ENCODE assay signal across 10 cellular contexts in the genomic region with DNA sequence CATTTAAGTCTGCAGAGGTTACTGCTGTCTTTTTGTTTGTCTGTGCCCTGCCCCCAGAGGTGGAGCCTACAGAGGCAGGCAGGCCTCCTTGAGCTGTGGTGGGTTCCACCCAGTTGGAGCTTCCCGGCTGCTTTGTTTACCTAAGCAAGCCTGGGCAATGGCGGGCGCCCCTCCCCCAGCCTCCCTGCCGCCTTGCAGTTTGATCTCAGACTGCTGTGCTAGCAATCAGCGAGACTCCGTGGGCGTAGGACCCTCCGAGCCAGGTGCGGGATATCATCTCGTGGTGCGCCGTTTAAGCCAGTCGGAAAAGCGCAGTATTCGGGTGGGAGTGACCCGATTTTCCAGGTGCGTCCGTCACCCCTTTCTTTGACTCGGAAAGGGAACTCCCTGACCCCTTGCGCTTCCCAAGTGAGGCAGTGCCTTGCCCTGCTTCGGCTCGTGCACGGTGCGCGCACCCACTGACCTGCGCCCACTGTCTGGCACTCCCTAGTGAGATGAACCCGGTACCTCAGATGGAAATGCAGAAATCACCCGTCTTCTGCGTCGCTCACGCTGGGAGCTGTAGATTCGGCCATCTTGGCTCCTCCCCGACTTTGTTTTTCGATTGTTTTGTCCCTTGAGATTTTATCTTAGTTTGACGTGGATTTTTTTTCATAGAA. TPM values are rescaled to one million over a fixed set of nuclear protein-coding genes. Genes with fewer than 3 reads are reported as not detected.
DNase-seq lines count a peak whose midpoint lies in the region; ATAC-seq, FAIRE-seq and TF ChIP-seq lines count a peak whose summit lies in the region.
"Not testable (repeated sequence)": the region's sequence is repeated elsewhere in the genome, so short reads cannot be mapped to it uniquely, and the experiment has no call there.
"Had no signal": no experiment of that assay in that cellular context is flagged by ENCODE, and none has a peak within 500 bp of the region (broad histone marks: within the 10 kb centered on the region; RNA-seq: fewer than 3 reads in every experiment).

No MANE protein-coding gene starts in this region.

- ATAC-seq in left lobe of liver = not testable (repeated sequence)

- not testable (repeated sequence) for H3K9ac ChIP-seq in astrocyte (ENCODE audit: low read length); smooth muscle cell (ENCODE audit: low read depth)

- H3K36me3 Mint-ChIP-seq in astrocyte (ENCODE audit: low read depth, unreplicated experiment) = not testable (repeated sequence)

- H3F3A ChIP-seq in smooth muscle cell (ENCODE audit: low read depth) = not testable (repeated sequence)

- 70 to 80% methylated on average over 14 to 23 of the region's 35 CpGs for WGBS in esophagus squamous epithelium, 2 donors
- 67% methylated on average over 28 of the region's 35 CpGs for WGBS in smooth muscle cell (ENCODE audit: low lambda C conversion rate)

- not testable (repeated sequence) for H3K36me3 ChIP-seq in astrocyte (ENCODE audit: insufficient read depth, low read length); esophagus squamous epithelium; smooth muscle cell (ENCODE audit: low read depth)

- H3K27me3 Mint-ChIP-seq in astrocyte (ENCODE audit: low read depth, unreplicated experiment) = not testable (repeated sequence)

- not testable (repeated sequence) for FAIRE-seq in astrocyte (lab: Jason Lieb, UNC)

- not testable (repeated sequence) for H3K27ac Mint-ChIP-seq in astrocyte (ENCODE audit: unreplicated experiment)

- not testable (repeated sequence) for H4K20me1 ChIP-seq in astrocyte (ENCODE audit: insufficient read depth, low read length); smooth muscle cell (ENCODE audit: low read depth)

- H3K9me3 Mint-ChIP-seq in astrocyte (ENCODE audit: unreplicated experiment) = not testable (repeated sequence)

- POLR2A ChIA-PET in RWPE1 (lab: Yijun Ruan, JAX; ENCODE audit: low non-redundant PET) = not testable (repeated sequence)

- DNase-seq in DMS79 (lab: John Stamatoyannopoulos, UW) (peak; percentile 36), NCI-H1092 treated with DMSO at 0.1 percent for 48 hours (lab: John Stamatoyannopoulos, UW) (peak; percentile 69), NCI-H2227 treated with DMSO at 0.1 percent for 48 hours (lab: John Stamatoyannopoulos, UW) (peak; percentile 59), RWPE1 (ENCODE audit: low spot score) (peak; percentile 54), left lobe of liver (ENCODE audit: low spot score) (peak; percentile 48)
- DNase-seq in astrocyte (ENCODE audit: low read depth); esophagus squamous epithelium (lab: John Stamatoyannopoulos, UW); smooth muscle cell (lab: John Stamatoyannopoulos, UW; ENCODE audit: unreplicated experiment): not testable (repeated sequence)

- not testable (repeated sequence) for H3K9me3 ChIP-seq in astrocyte (ENCODE audit: insufficient read depth, low read depth, low read length); esophagus squamous epithelium; smooth muscle cell (replicated peaks; ENCODE audit: low read depth)

- not testable (repeated sequence) for H3K4me3 ChIP-seq in astrocyte (ENCODE audit: insufficient read depth, low read depth, low read length)
- peak overlapping the region; percentile 18 to 56 (median 44) for H3K4me3 ChIP-seq in esophagus squamous epithelium
- peak overlapping the region; percentile 43 for H3K4me3 ChIP-seq in smooth muscle cell

- CTCF ChIA-PET in RWPE1 (lab: Yijun Ruan, JAX) = interaction anchor here (0.6 kb wide), 2 partner anchors 183 to 350 kb away, joined by 4 to 5 read pairs; no protein-coding TSS in a partner anchor

- intact Hi-C loops in esophagus squamous epithelium (cut with DNase I) = not testable (repeated sequence)

- TF ChIP-seq POLR2A in esophagus squamous epithelium (IDR thresholded peaks at IDR 0.05) = peak in 1 of 4 donors; percentile 28

- H3K27ac ChIP-seq in RWPE1 (peak overlapping the region; percentile 93), esophagus squamous epithelium (peak overlapping the region; percentile 61 to 84 (median 80)), smooth muscle cell (ENCODE audit: low read depth) (peak overlapping the region; percentile 20)
- H3K27ac ChIP-seq in astrocyte (ENCODE audit: low read depth, low read length) = not testable (repeated sequence)

- H2AFZ ChIP-seq in astrocyte (ENCODE audit: low read depth, low read length) = not testable (repeated sequence)
- peak overlapping the region; percentile 72 for H2AFZ ChIP-seq in smooth muscle cell (ENCODE audit: low read depth)

- peak overlapping the region; percentile 69 for H3K4me3 Mint-ChIP-seq in astrocyte (ENCODE audit: unreplicated experiment)

- H3K4me1 Mint-ChIP-seq in astrocyte (ENCODE audit: low read depth, unreplicated experiment) = not testable (repeated sequence)

- H3K4me1 ChIP-seq in astrocyte (ENCODE audit: insufficient read depth, low read length); smooth muscle cell (ENCODE audit: low read depth): not testable (repeated sequence)
- H3K4me1 ChIP-seq in esophagus squamous epithelium = peaks cover 0 to 21% (median 0%) of the 10 kb centered on the region in 3 donors

- not testable (repeated sequence) for TF ChIP-seq CTCF in RWPE1 (conservative IDR thresholded peaks at IDR 0.05; ENCODE audit: low read depth); astrocyte (IDR thresholded peaks at IDR 0.05; ENCODE audit: insufficient read depth, low read depth, low read length); smooth muscle cell (IDR thresholded peaks at IDR 0.05; ENCODE audit: borderline replicate concordance, insufficient read depth, poor library complexity, severe bottlenecking)
- TF ChIP-seq CTCF in esophagus squamous epithelium (IDR thresholded peaks at IDR 0.05) = peak in 1 of 6 experiments; percentile 27

- H3K79me2 ChIP-seq in astrocyte (ENCODE audit: insufficient read depth, low read length); smooth muscle cell (ENCODE audit: low read depth): not testable (repeated sequence)

- not testable (repeated sequence) for H3K4me2 ChIP-seq in astrocyte (ENCODE audit: low read length)
- H3K4me2 ChIP-seq in smooth muscle cell = peak overlapping the region; percentile 78

- not testable (repeated sequence) for H3K27me3 ChIP-seq in astrocyte (ENCODE audit: insufficient read depth, low read length); esophagus squamous epithelium; smooth muscle cell (ENCODE audit: low read depth)

RNA-seq across cellular contexts. Expression of a gene that starts 52.0 kb away (rescaled TPM):
- total RNA-seq in astrocyte (70.1 and 81.6 TPM in 2 replicates), esophagus squamous epithelium (10 to 100 TPM; 44.4 to 99.3 (median 60.7) TPM), left lobe of liver (76.1 TPM), smooth muscle cell (51.8 and 52.0 TPM in 2 replicates)
- 85.9 and 102 TPM in 2 replicates for polyA plus RNA-seq in smooth muscle cell

RNA-seq across cellular contexts. Expression of a gene that starts 52.1 kb away (rescaled TPM):
- total RNA-seq in astrocyte (0.18 and 0.29 TPM in 2 replicates), esophagus squamous epithelium (not detected), left lobe of liver (not detected), smooth muscle cell (0.13 TPM in 1 of 2 replicates, not detected in the other)
- polyA plus RNA-seq in smooth muscle cell = 0.22 and 0.79 TPM in 2 replicates
- total RNA-seq: naive thymus-derived CD8-positive, alpha-beta T cell; T-helper 2 cell treated with Interferon-gamma antibody and Interleukin-4, amounts not matched to agents 100 ng/mL and 5 ng/mL, for 36 hours had no signal
